1 cellular context compared by ENCODE assay signal in the genomic region with DNA sequence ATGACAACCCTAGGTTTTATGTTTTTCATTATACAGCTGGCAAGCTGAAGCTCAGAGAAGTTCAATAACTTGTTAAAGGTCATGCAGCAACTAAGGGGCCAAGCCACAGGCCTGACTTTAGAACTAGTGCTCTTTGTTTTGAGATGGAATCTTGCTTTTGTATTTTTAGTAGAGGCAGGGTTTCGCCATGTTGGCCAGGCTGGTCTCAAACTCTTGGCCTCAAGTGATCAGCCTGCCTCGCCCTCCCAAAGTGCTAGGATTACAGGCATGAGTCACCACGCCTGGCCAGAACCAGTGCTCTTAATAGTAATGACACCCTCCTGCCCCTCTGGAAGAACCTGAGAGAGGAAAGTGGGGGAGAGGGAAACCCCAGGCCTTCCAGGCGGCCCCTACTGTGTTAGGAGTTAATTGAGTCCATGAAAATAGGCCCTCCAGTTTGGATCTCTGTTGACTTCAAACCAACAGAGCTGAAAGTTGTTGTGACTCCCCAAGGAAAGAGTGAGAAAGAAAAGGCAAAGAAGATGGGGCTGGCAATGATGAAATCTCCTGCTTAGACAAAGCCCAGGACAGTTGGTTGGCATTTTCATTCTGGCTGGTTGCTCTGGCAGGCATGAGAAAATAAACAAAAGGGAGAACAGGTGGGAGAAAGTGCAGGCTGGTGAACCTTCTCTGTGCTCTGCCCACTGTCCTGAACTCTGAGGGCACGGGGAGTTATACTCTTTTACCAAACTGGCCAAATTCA.
TF ChIP-seq lines count a peak whose summit lies in the region.

No MANE protein-coding gene starts in this region.

TF ChIP-seq in K562, 482 proteins besides CTCF, POLR2A, EP300 and RAD21 (continued from another document):
- TF ChIP-seq, protein P1, sequence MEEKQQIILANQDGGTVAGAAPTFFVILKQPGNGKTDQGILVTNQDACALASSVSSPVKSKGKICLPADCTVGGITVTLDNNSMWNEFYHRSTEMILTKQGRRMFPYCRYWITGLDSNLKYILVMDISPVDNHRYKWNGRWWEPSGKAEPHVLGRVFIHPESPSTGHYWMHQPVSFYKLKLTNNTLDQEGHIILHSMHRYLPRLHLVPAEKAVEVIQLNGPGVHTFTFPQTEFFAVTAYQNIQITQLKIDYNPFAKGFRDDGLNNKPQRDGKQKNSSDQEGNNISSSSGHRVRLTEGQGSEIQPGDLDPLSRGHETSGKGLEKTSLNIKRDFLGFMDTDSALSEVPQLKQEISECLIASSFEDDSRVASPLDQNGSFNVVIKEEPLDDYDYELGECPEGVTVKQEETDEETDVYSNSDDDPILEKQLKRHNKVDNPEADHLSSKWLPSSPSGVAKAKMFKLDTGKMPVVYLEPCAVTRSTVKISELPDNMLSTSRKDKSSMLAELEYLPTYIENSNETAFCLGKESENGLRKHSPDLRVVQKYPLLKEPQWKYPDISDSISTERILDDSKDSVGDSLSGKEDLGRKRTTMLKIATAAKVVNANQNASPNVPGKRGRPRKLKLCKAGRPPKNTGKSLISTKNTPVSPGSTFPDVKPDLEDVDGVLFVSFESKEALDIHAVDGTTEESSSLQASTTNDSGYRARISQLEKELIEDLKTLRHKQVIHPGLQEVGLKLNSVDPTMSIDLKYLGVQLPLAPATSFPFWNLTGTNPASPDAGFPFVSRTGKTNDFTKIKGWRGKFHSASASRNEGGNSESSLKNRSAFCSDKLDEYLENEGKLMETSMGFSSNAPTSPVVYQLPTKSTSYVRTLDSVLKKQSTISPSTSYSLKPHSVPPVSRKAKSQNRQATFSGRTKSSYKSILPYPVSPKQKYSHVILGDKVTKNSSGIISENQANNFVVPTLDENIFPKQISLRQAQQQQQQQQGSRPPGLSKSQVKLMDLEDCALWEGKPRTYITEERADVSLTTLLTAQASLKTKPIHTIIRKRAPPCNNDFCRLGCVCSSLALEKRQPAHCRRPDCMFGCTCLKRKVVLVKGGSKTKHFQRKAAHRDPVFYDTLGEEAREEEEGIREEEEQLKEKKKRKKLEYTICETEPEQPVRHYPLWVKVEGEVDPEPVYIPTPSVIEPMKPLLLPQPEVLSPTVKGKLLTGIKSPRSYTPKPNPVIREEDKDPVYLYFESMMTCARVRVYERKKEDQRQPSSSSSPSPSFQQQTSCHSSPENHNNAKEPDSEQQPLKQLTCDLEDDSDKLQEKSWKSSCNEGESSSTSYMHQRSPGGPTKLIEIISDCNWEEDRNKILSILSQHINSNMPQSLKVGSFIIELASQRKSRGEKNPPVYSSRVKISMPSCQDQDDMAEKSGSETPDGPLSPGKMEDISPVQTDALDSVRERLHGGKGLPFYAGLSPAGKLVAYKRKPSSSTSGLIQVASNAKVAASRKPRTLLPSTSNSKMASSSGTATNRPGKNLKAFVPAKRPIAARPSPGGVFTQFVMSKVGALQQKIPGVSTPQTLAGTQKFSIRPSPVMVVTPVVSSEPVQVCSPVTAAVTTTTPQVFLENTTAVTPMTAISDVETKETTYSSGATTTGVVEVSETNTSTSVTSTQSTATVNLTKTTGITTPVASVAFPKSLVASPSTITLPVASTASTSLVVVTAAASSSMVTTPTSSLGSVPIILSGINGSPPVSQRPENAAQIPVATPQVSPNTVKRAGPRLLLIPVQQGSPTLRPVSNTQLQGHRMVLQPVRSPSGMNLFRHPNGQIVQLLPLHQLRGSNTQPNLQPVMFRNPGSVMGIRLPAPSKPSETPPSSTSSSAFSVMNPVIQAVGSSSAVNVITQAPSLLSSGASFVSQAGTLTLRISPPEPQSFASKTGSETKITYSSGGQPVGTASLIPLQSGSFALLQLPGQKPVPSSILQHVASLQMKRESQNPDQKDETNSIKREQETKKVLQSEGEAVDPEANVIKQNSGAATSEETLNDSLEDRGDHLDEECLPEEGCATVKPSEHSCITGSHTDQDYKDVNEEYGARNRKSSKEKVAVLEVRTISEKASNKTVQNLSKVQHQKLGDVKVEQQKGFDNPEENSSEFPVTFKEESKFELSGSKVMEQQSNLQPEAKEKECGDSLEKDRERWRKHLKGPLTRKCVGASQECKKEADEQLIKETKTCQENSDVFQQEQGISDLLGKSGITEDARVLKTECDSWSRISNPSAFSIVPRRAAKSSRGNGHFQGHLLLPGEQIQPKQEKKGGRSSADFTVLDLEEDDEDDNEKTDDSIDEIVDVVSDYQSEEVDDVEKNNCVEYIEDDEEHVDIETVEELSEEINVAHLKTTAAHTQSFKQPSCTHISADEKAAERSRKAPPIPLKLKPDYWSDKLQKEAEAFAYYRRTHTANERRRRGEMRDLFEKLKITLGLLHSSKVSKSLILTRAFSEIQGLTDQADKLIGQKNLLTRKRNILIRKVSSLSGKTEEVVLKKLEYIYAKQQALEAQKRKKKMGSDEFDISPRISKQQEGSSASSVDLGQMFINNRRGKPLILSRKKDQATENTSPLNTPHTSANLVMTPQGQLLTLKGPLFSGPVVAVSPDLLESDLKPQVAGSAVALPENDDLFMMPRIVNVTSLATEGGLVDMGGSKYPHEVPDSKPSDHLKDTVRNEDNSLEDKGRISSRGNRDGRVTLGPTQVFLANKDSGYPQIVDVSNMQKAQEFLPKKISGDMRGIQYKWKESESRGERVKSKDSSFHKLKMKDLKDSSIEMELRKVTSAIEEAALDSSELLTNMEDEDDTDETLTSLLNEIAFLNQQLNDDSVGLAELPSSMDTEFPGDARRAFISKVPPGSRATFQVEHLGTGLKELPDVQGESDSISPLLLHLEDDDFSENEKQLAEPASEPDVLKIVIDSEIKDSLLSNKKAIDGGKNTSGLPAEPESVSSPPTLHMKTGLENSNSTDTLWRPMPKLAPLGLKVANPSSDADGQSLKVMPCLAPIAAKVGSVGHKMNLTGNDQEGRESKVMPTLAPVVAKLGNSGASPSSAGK (IDR thresholded peaks at IDR 0.05): peak; percentile 41; the same call in 1 of the 2 replicates
- no peak for TF ChIP-seq CAMTA2 (CRISPR knock-in tag; conservative IDR thresholded peaks at IDR 0.05)
- TF ChIP-seq FOSL1 (tag; conservative IDR thresholded peaks at IDR 0.05): peak; percentile 57; the same call in 1 of the 2 replicates
- no peak for TF ChIP-seq ZNF274 (IDR thresholded peaks at IDR 0.05; ENCODE audit: borderline replicate concordance, low read depth, low read length)
- no peak for TF ChIP-seq SNRNP70 (optimal IDR thresholded peaks at IDR 0.05; ENCODE audit: low read depth, low read length)
- TF ChIP-seq, protein P2, sequence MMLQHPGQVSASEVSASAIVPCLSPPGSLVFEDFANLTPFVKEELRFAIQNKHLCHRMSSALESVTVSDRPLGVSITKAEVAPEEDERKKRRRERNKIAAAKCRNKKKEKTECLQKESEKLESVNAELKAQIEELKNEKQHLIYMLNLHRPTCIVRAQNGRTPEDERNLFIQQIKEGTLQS (IDR thresholded peaks at IDR 0.05): peak; percentile 84
- TF ChIP-seq, protein P2 (CRISPR knock-in tag; conservative IDR thresholded peaks at IDR 0.05): no peak
- no peak for TF ChIP-seq EWSR1 (IDR thresholded peaks at IDR 0.05; ENCODE audit: borderline replicate concordance, low read depth, partially characterized antibody)
- no peak for TF ChIP-seq ELF2 (CRISPR knock-in tag; IDR thresholded peaks at IDR 0.05)
